In genomic region chr2:190822038-190822437, GRCh38 we compare ENCODE assay signal across 19 cellular contexts. TPM values are rescaled to one million over a fixed set of nuclear protein-coding genes. Genes with fewer than 3 reads are reported as not detected.
A peak's percentile ranks its signal among the peaks of the same experiment; 100 is the strongest.
DNase-seq lines count a peak whose midpoint lies in the region; ATAC-seq and TF ChIP-seq lines count a peak whose summit lies in the region.
"Had no signal": no experiment of that assay in that cellular context is flagged by ENCODE, and none has a peak within 500 bp of the region (broad histone marks: within the 10 kb centered on the region; RNA-seq: fewer than 3 reads in every experiment).

No MANE protein-coding gene starts in this region.

- in situ Hi-C loops in T47D (cut with HindIII; ENCODE audit: low pct_unique_long_range_greater_than_20kb, low sequenced_read_pairs) (no loop called here), gastrocnemius medialis (cut with MboI; ENCODE audit: low sequenced_read_pairs in 4 of 4) (loop anchor here in 1 of 4 donors (25.0 kb wide), 1 partner anchor 735 kb away; no protein-coding TSS in a partner anchor)

- DNase-seq in T47D (ENCODE audit: low read depth in 1 of 2, low spot score in 1 of 2) = peak; percentile 4 to 78
- no peak for DNase-seq in breast epithelium (ENCODE audit: low spot score in 2 of 2)
- DNase-seq in COLO829 (ENCODE audit: low spot score) = peak; percentile 50
- DNase-seq in fibroblast of peridontal ligament (ENCODE audit: extremely low read depth) = peak; percentile 18
- no peak for DNase-seq in gastrocnemius medialis
- no peak for DNase-seq in posterior cingulate gyrus
- DNase-seq: BE2C; C1 segment of cervical spinal cord; CD4-positive, CD25-positive, alpha-beta regulatory T cell; DMS153; DMS79; GDM1; GOT3; H7; HFFc6; IMR-90 had no signal

- H3K27me3 ChIP-seq in breast epithelium = no peaks in the 10 kb centered on the region
- no peaks in the 10 kb centered on the region for H3K27me3 ChIP-seq in gastrocnemius medialis
- H3K27me3 ChIP-seq: BE2C had no signal

- no peak for TF ChIP-seq POLR2A in breast epithelium (IDR thresholded peaks at IDR 0.05)
- no peak for TF ChIP-seq POLR2A in gastrocnemius medialis (IDR thresholded peaks at IDR 0.05)

- ATAC-seq in GM19328 (IDR thresholded peaks at IDR 0.05; ENCODE audit: unreplicated experiment) (no peak), gastrocnemius medialis (no peak)
- ATAC-seq: HCT116 had no signal

- no peak overlapping the region for H3K4me3 ChIP-seq in breast epithelium
- H3K4me3 ChIP-seq in gastrocnemius medialis = no peak overlapping the region

- H3K4me1 ChIP-seq in breast epithelium = no peaks in the 10 kb centered on the region
- no peaks in the 10 kb centered on the region for H3K4me1 ChIP-seq in gastrocnemius medialis

- no peaks in the 10 kb centered on the region for H3K9me3 ChIP-seq in breast epithelium
- no peaks in the 10 kb centered on the region for H3K9me3 ChIP-seq in gastrocnemius medialis
- H3K9me3 ChIP-seq: BE2C had no signal

- no peak for TF ChIP-seq CTCF in breast epithelium (IDR thresholded peaks at IDR 0.05)
- no peak for TF ChIP-seq CTCF in gastrocnemius medialis (IDR thresholded peaks at IDR 0.05 in 4 of 5, conservative IDR thresholded peaks at IDR 0.05 in 1 of 5)

- H3K36me3 ChIP-seq in breast epithelium (no peaks in the 10 kb centered on the region), gastrocnemius medialis (no peaks in the 10 kb centered on the region)
- H3K36me3 ChIP-seq: BE2C had no signal

- H3K27ac ChIP-seq in breast epithelium (peak overlapping the region in 1 of 2 donors; percentile 31), gastrocnemius medialis (no peak overlapping the region)
- H3K27ac ChIP-seq: HL-60 had no signal

- intact Hi-C loops in breast epithelium (cut with DNase I; ENCODE audit: low total_unique reads) (no loop called here), gastrocnemius medialis (cut with DNase I; ENCODE audit: low total_unique reads) (no loop called here), posterior cingulate gyrus (cut with DNase I) (no loop called here)

RNA-seq across cellular contexts. Expression of gene GLS, which starts 58.6 kb away (rescaled TPM):
- total RNA-seq in breast epithelium (100 to 1,000 TPM in 2 of 3 donors, 10 to 100 TPM in 1; 96.7 to 157 (median 133) TPM), gastrocnemius medialis (10 to 100 TPM; 12.4 to 32.6 (median 21.8) TPM)

Comparison
In these comparisons a context has a peak if more than half of its experiments do, and no peak if none do; other contexts are left out.
1. DNase-seq: peak in T47D (2 of 2), COLO829 (single experiment) and fibroblast of peridontal ligament (single experiment); none in breast epithelium (0 of 2), gastrocnemius medialis (0 of 2) and posterior cingulate gyrus (0 of 10).